ENCODE assay signal across 8 cellular contexts in genomic region chr10:690227-691161, GRCh38. TPM values are rescaled to one million over a fixed set of nuclear protein-coding genes. Genes with fewer than 3 reads are reported as not detected.
DNase-seq lines count a peak whose midpoint lies in the region; ATAC-seq and TF ChIP-seq lines count a peak whose summit lies in the region.

No MANE protein-coding gene starts in this region.

- no peaks in the 10 kb centered on the region for H3K27me3 ChIP-seq in colonic mucosa
- H3K27me3 ChIP-seq in mucosa of stomach (ENCODE audit: control insufficient read depth, insufficient read depth, low read length): peaks cover 6% of the 10 kb centered on the region

- TF ChIP-seq CTCF in colonic mucosa (IDR thresholded peaks at IDR 0.05) (no peak), type B pancreatic cell (conservative IDR thresholded peaks at IDR 0.05) (no peak)

- H3K9me3 ChIP-seq in colonic mucosa (no peaks in the 10 kb centered on the region), mucosa of stomach (ENCODE audit: control insufficient read depth, low read length) (no peaks in the 10 kb centered on the region)

- DNase-seq in activated CD4-positive, alpha-beta T cell treated with anti-CD3 and anti-CD28 coated beads, Interleukin-2, amount 10 ng/mL, durations not matched to agents 7 days and 5 days: no peak
- no peak for DNase-seq in activated CD4-positive, alpha-beta T cell treated with anti-CD3 and anti-CD28 coated beads for 4 hours
- DNase-seq in colonic mucosa (no peak), type B pancreatic cell (ENCODE audit: extremely low spot score, unreplicated experiment) (no peak), iPS-NIHi11 (ENCODE audit: low spot score) (no peak), NCI-H524 (lab: John Stamatoyannopoulos, UW) (no peak)

- no peaks in the 10 kb centered on the region for H3K36me3 Mint-ChIP-seq in activated CD4-positive, alpha-beta T cell treated with anti-CD3 and anti-CD28 coated beads, Interleukin-2, amount 10 ng/mL, durations not matched to agents 7 days and 5 days (ENCODE audit: low read depth)
- peaks cover 3% of the 10 kb centered on the region for H3K36me3 Mint-ChIP-seq in type B pancreatic cell

- POLR2A ChIA-PET in activated CD4-positive, alpha-beta T cell treated with anti-CD3 and anti-CD28 coated beads, Interleukin-2, amount 10 ng/mL, durations not matched to agents 7 days and 5 days (lab: Charles Lee): no interaction called here

- H3K4me3 Mint-ChIP-seq in activated CD4-positive, alpha-beta T cell treated with anti-CD3 and anti-CD28 coated beads, Interleukin-2, amount 10 ng/mL, durations not matched to agents 7 days and 5 days: peak overlapping the region; percentile 38
- H3K4me3 Mint-ChIP-seq in type B pancreatic cell: peak overlapping the region; percentile 88

- intact Hi-C loops in colonic mucosa (cut with DNase I): loop anchor here (10.0 kb wide), 1 partner anchor 176 kb away; no protein-coding TSS in a partner anchor

- no peak for ATAC-seq in HG03095 (IDR thresholded peaks at IDR 0.05; ENCODE audit: unreplicated experiment)

- H3K36me3 ChIP-seq in colonic mucosa: no peaks in the 10 kb centered on the region
- no peaks in the 10 kb centered on the region for H3K36me3 ChIP-seq in mucosa of stomach (ENCODE audit: control insufficient read depth, insufficient read depth, low read length)

- H3K4me3 ChIP-seq in colonic mucosa: peak overlapping the region; percentile 27
- no peak overlapping the region for H3K4me3 ChIP-seq in mucosa of stomach (ENCODE audit: low read length)

- no peak overlapping the region for H3K27ac Mint-ChIP-seq in activated CD4-positive, alpha-beta T cell treated with anti-CD3 and anti-CD28 coated beads, Interleukin-2, amount 10 ng/mL, durations not matched to agents 7 days and 5 days
- H3K27ac Mint-ChIP-seq in type B pancreatic cell: peak overlapping the region; percentile 76

- CTCF ChIA-PET in activated CD4-positive, alpha-beta T cell treated with anti-CD3 and anti-CD28 coated beads, Interleukin-2, amount 10 ng/mL, durations not matched to agents 7 days and 5 days (lab: Charles Lee): no interaction called here

- no peaks in the 10 kb centered on the region for H3K4me1 ChIP-seq in colonic mucosa
- H3K4me1 ChIP-seq in mucosa of stomach (ENCODE audit: control insufficient read depth, insufficient read depth, low read length): peaks cover 33% of the 10 kb centered on the region

- H3K4me1 Mint-ChIP-seq in activated CD4-positive, alpha-beta T cell treated with anti-CD3 and anti-CD28 coated beads, Interleukin-2, amount 10 ng/mL, durations not matched to agents 7 days and 5 days: peaks cover 2% of the 10 kb centered on the region
- peaks cover 33% of the 10 kb centered on the region for H3K4me1 Mint-ChIP-seq in type B pancreatic cell (ENCODE audit: unreplicated experiment)

- H3K9ac ChIP-seq in colonic mucosa (ENCODE audit: low read depth in 2 of 2, low read length in 2 of 2): peak overlapping the region; percentile 13 to 46
- H3K9ac ChIP-seq in mucosa of stomach (ENCODE audit: low read length): peak overlapping the region; percentile 55

- peaks cover 45% of the 10 kb centered on the region for H3K27me3 Mint-ChIP-seq in activated CD4-positive, alpha-beta T cell treated with anti-CD3 and anti-CD28 coated beads, Interleukin-2, amount 10 ng/mL, durations not matched to agents 7 days and 5 days
- peaks cover 10% of the 10 kb centered on the region for H3K27me3 Mint-ChIP-seq in type B pancreatic cell

- H3K27ac ChIP-seq in colonic mucosa: peak overlapping the region; percentile 63

- H3K9me3 Mint-ChIP-seq in activated CD4-positive, alpha-beta T cell treated with anti-CD3 and anti-CD28 coated beads, Interleukin-2, amount 10 ng/mL, durations not matched to agents 7 days and 5 days: no peaks in the 10 kb centered on the region
- H3K9me3 Mint-ChIP-seq in type B pancreatic cell: no peaks in the 10 kb centered on the region

RNA-seq across cellular contexts. Expression of gene DIP2C, which starts 1.0 kb away (rescaled TPM):
- 1 to 10 TPM; 2.0 to 2.3 TPM for total RNA-seq in activated CD4-positive, alpha-beta T cell treated with anti-CD3 and anti-CD28 coated beads, Interleukin-2, amount 10 ng/mL, durations not matched to agents 7 days and 5 days
- total RNA-seq in colonic mucosa (10 to 100 TPM in 1 of 2 donors, 1 to 10 TPM in 1; 7.6 to 11.2 TPM), type B pancreatic cell (ENCODE audit: low replicate concordance) (22.6 and 23.1 TPM in 2 replicates)
